In genomic region chr5:139543423-139543991, GRCh38 we compare ENCODE assay signal across 8 cellular contexts. TPM values are rescaled to one million over a fixed set of nuclear protein-coding genes. Genes with fewer than 3 reads are reported as not detected.
DNase-seq lines count a peak whose midpoint lies in the region; ATAC-seq and TF ChIP-seq lines count a peak whose summit lies in the region.

No MANE protein-coding gene starts in this region.

- H2BK15ac ChIP-seq in H9 (ENCODE audit: low read depth, low read length) = no peak overlapping the region

- peaks cover 9 to 13% of the 10 kb centered on the region in 2 experiments for H3K4me1 Mint-ChIP-seq in H9

- H3K4ac ChIP-seq in H9 (ENCODE audit: low read depth, low read length) = no peak overlapping the region
- no peak overlapping the region for H3K4ac ChIP-seq in trophoblast cell (ENCODE audit: low read depth, low read length)

- peak; percentile 45 for TF ChIP-seq CTCF in GM12872 (IDR thresholded peaks at IDR 0.05; ENCODE audit: insufficient read depth, low read depth, low read length)
- peak; percentile 56; the same call in 2 of the 3 replicates for TF ChIP-seq CTCF in H9 (conservative IDR thresholded peaks at IDR 0.05)

- H3K14ac ChIP-seq in H9 (ENCODE audit: insufficient read depth, low read length) = no peak overlapping the region
- H3K14ac ChIP-seq in trophoblast cell (ENCODE audit: low read length) = no peak overlapping the region

- H2BK12ac ChIP-seq in H9 (ENCODE audit: insufficient read length, low read depth, low read length) = no peak overlapping the region
- H2BK12ac ChIP-seq in trophoblast cell (ENCODE audit: low read length) = no peak overlapping the region

- no peaks in the 10 kb centered on the region for H3K79me1 ChIP-seq in H9 (ENCODE audit: insufficient read depth, low read depth, low read length, poor library complexity, severe bottlenecking)
- H3K79me1 ChIP-seq in trophoblast cell (ENCODE audit: low read length) = no peaks in the 10 kb centered on the region

- H3K36me3 Mint-ChIP-seq in H9 (ENCODE audit: insufficient read depth in 1 of 3, low read depth in 3 of 3) = peaks cover 5 to 6% (median 5%) of the 10 kb centered on the region in 3 experiments; a peak in 6 of 7 replicates

- H3K9me3 ChIP-seq in H9 (ENCODE audit: control insufficient read depth, low read depth, low read length) (no peaks in the 10 kb centered on the region), trophoblast cell (ENCODE audit: insufficient read depth, low read depth, low read length) (peaks cover 1% of the 10 kb centered on the region)

- H3K36me3 ChIP-seq in trophoblast cell (ENCODE audit: control insufficient read depth in 1 of 2, insufficient read depth in 2 of 2, low read length in 2 of 2) = no peaks in the 10 kb centered on the region

- H4K91ac ChIP-seq in H9 (ENCODE audit: insufficient read length, low read depth, low read length) = no peak overlapping the region
- H4K91ac ChIP-seq in trophoblast cell (ENCODE audit: low read depth, low read length) = no peak overlapping the region

- no peak overlapping the region for H3K9ac ChIP-seq in H9 (ENCODE audit: extremely low read depth, insufficient read length, low read length)
- H3K9ac ChIP-seq in trophoblast cell (ENCODE audit: low read length) = no peak overlapping the region

- no peak overlapping the region for H3K18ac ChIP-seq in H9 (ENCODE audit: insufficient read length, low read depth, low read length)
- H3K18ac ChIP-seq in trophoblast cell (ENCODE audit: low read length) = no peak overlapping the region

- H2BK5ac ChIP-seq in H9 (ENCODE audit: insufficient read length, low read length) = no peak overlapping the region
- H2BK5ac ChIP-seq in trophoblast cell (ENCODE audit: low read depth, low read length, poor library complexity) = no peak overlapping the region

- intact Hi-C loops in Right ventricle myocardium inferior (cut with DNase I) = no loop called here

- peak overlapping the region; percentile 17 for H3K4me2 ChIP-seq in H9 (ENCODE audit: insufficient read depth, insufficient read length, low read length)
- H3K4me2 ChIP-seq in trophoblast cell (ENCODE audit: low read length) = peak overlapping the region; percentile 65

- no peak overlapping the region for H4K12ac ChIP-seq in trophoblast cell (ENCODE audit: low read depth, low read length)

- no peak overlapping the region for H2BK20ac ChIP-seq in H9 (ENCODE audit: low read depth, low read length, poor library complexity, severe bottlenecking)

- H2BK120ac ChIP-seq in H9 (ENCODE audit: low read depth, low read length, poor library complexity, severe bottlenecking) (no peak overlapping the region), trophoblast cell (ENCODE audit: insufficient read depth, low read length, poor library complexity) (no peak overlapping the region)

- H3K79me2 ChIP-seq in H9 (ENCODE audit: insufficient read depth, low read length) = no peaks in the 10 kb centered on the region
- H3K79me2 ChIP-seq in trophoblast cell (ENCODE audit: control insufficient read depth, insufficient read depth, low read length, poor library complexity) = no peaks in the 10 kb centered on the region

- H3T11ph ChIP-seq in H9 (ENCODE audit: low read length) = no peak overlapping the region

- H4K5ac ChIP-seq in H9 (ENCODE audit: insufficient read length, low read depth, low read length) = no peak overlapping the region

- H4K20me1 ChIP-seq in H9 (ENCODE audit: control insufficient read depth, insufficient read depth, insufficient read length) = no peaks in the 10 kb centered on the region

- H4K8ac ChIP-seq in H9 (replicated peaks; ENCODE audit: insufficient read length, low read depth, low read length) (no peak overlapping the region), trophoblast cell (ENCODE audit: low read depth, low read length) (peak overlapping the region; percentile 82)

- no peak overlapping the region for H2AFZ ChIP-seq in H9 (ENCODE audit: low read length)
- H2AFZ ChIP-seq in trophoblast cell (ENCODE audit: insufficient read depth, low read length, poor library complexity) = peak overlapping the region; percentile 91

- DNase-seq in H9 = peak; percentile 91
- peak; percentile 79 for DNase-seq in NCI-H69 (lab: John Stamatoyannopoulos, UW)
- peak; percentile 8 for DNase-seq in activated T-helper 9 cell treated with anti-CD3 and anti-CD28 coated beads, Interleukin-2, amount 50 U/mL, for 16 hours (ENCODE audit: low read depth)
- peak; percentile 83 for DNase-seq in Right ventricle myocardium inferior (ENCODE audit: missing footprints)
- peak; percentile 16 to 36 for DNase-seq in trophoblast cell
- DNase-seq in middle frontal gyrus (ENCODE audit: extremely low spot score, low spot score) = no peak
- no peak for DNase-seq in A172 (ENCODE audit: low spot score)

- H3K23ac ChIP-seq in H9 (ENCODE audit: insufficient read length, low read depth, low read length) (no peak overlapping the region), trophoblast cell (ENCODE audit: low read length) (no peak overlapping the region)

- peak overlapping the region in 2 of 3 experiments; percentile 65 to 90; a peak in 3 of 7 replicates for H3K27ac Mint-ChIP-seq in H9

- peaks cover 5% of the 10 kb centered on the region in 2 experiments for H3K9me3 Mint-ChIP-seq in H9

- no peak overlapping the region for H3K4me3 ChIP-seq in trophoblast cell (ENCODE audit: low read depth, low read length)

- H3K27me3 Mint-ChIP-seq in H9 (ENCODE audit: low read depth) = peaks cover 5% of the 10 kb centered on the region

- H2AK5ac ChIP-seq in H9 (ENCODE audit: insufficient read length, low read length) (no peak overlapping the region), trophoblast cell (ENCODE audit: low read length) (no peak overlapping the region)

- H3K4me3 Mint-ChIP-seq in H9 = peak overlapping the region; percentile 7 to 58; a peak in 4 of 5 replicates

- ATAC-seq in Right ventricle myocardium inferior = peak; percentile 97

- no peaks in the 10 kb centered on the region for H3K23me2 ChIP-seq in H9 (ENCODE audit: insufficient read length, low read depth, low read length, poor library complexity, severe bottlenecking)

- H3K27ac ChIP-seq in H9 (ENCODE audit: insufficient read length, low read depth, low read length) (peak overlapping the region; percentile 28), trophoblast cell (ENCODE audit: low read depth, low read length) (no peak overlapping the region)

- no peak overlapping the region for H3K56ac ChIP-seq in H9 (ENCODE audit: insufficient read length, low read depth, low read length)

- WGBS in H9 (ENCODE audit: extremely low coverage, insufficient read length, low lambda C conversion rate) = no CpG with 5 or more reads among the region's 24 CpGs
- no CpG with 5 or more reads among the region's 24 CpGs for WGBS in trophoblast cell (ENCODE audit: extremely low coverage, insufficient coverage, insufficient read length)

- no peaks in the 10 kb centered on the region for H3K27me3 ChIP-seq in H9 (ENCODE audit: insufficient read depth, low read length)
- H3K27me3 ChIP-seq in trophoblast cell (ENCODE audit: insufficient read depth, low read length) = no peaks in the 10 kb centered on the region

- H3K4me1 ChIP-seq in H9 (ENCODE audit: insufficient read depth, low read length) = no peaks in the 10 kb centered on the region
- H3K4me1 ChIP-seq in trophoblast cell (ENCODE audit: control insufficient read depth in 1 of 2, insufficient read depth in 2 of 2, low read length in 2 of 2) = peaks cover 0 to 3% of the 10 kb centered on the region in 2 experiments

RNA-seq across cellular contexts. Expression of gene UBE2D2, which starts 17.6 kb away (rescaled TPM):
- total RNA-seq in H9 (2021) (231 and 236 TPM in 2 replicates), Right ventricle myocardium inferior (116 TPM)
- 113 and 115 TPM in 2 replicates for polyA plus RNA-seq in trophoblast cell (2013)
- total RNA-seq in A172 (2014; rRNA removed; shearing (Covaris generic)) = 120 and 131 TPM in 2 replicates

Comparison
In these comparisons a context has a peak if more than half of its experiments do, and no peak if none do; other contexts are left out.
1. DNase-seq: peak in H9 (single experiment), NCI-H69 (single experiment), activated T-helper 9 cell treated with anti-CD3 and anti-CD28 coated beads, Interleukin-2, amount 50 U/mL, for 16 hours (single experiment), Right ventricle myocardium inferior (single experiment) and trophoblast cell (2 of 2); none in middle frontal gyrus (single experiment) and A172 (single experiment).